Comparison of ENCODE assay signal across 8 cellular contexts in the genomic region with DNA sequence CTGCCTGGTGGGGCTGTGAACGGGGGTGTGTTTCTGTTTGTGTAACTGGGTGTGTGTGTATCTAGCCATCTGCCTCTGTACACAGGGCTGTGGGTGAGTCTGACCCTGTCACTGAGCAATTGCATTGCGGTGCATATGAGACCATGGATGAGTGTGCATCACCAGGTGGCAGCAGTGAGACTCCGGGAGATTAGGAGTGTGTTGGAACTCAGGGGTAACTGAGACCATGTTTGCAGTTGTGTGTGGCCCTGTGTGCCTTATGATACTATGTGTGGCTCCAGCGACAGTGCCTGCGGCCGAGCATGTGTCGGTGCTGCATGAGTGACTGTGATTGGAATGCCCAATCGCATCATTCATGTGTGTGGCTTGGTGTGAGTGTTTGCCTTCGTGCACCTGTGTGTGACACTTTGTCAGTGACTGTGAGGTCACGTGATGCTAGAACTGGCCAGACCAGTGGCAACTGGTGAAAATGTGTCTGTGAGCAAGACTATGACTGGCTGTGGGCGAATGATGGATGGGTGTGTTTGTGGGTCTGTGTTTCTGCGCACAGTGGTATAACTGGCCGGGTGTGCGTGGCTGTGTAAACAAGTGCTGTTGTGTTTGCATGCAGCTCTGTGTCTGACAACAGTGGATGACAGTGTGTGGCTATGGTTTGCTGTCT. TPM values are rescaled to one million over a fixed set of nuclear protein-coding genes. Genes with fewer than 3 reads are reported as not detected.
DNase-seq lines count a peak whose midpoint lies in the region; ATAC-seq and TF ChIP-seq lines count a peak whose summit lies in the region.

No MANE protein-coding gene starts in this region.

- in situ Hi-C loops in brain microvascular endothelial cell (cut with HindIII; ENCODE audit: low pct_ligation_motif_present, low sequenced_read_pairs), result no loop called here

- H3K9me3 ChIP-seq in Karpas-422 (ENCODE audit: low read length), result no peaks in the 10 kb centered on the region

- peaks cover 0 to 3% (median 1%) of the 10 kb centered on the region in 3 donors for H3K27me3 Mint-ChIP-seq in immature natural killer cell (ENCODE audit: low read depth in 3 of 3)

- no peak overlapping the region for H3K4me3 Mint-ChIP-seq in immature natural killer cell

- no peaks in the 10 kb centered on the region for H4K20me1 ChIP-seq in Karpas-422 (ENCODE audit: insufficient read depth, low read depth, low read length)

- TF ChIP-seq CTCF in brain microvascular endothelial cell (IDR thresholded peaks at IDR 0.05; ENCODE audit: low read depth, low read length, missing control alignments), result peak; percentile 85

- no peaks in the 10 kb centered on the region for H3K79me2 ChIP-seq in Karpas-422 (ENCODE audit: low read length)

- no peaks in the 10 kb centered on the region for H3K4me1 ChIP-seq in Karpas-422 (ENCODE audit: low read length)

- H3K36me3 Mint-ChIP-seq in immature natural killer cell, result peaks cover 0 to 9% (median 0%) of the 10 kb centered on the region in 3 donors

- peak overlapping the region; percentile 26 to 79 (median 62) for H3K27ac Mint-ChIP-seq in immature natural killer cell

- no peaks in the 10 kb centered on the region for H3K9me3 Mint-ChIP-seq in immature natural killer cell

- H3K4me1 Mint-ChIP-seq in immature natural killer cell, result peaks cover 8 to 13% of the 10 kb centered on the region in 2 donors

- no peaks in the 10 kb centered on the region for H3K9me2 ChIP-seq in Karpas-422 (replicated peaks; ENCODE audit: insufficient read depth, low read length)

- H3K27ac ChIP-seq in Karpas-422 (ENCODE audit: low read length) (no peak overlapping the region), brain microvascular endothelial cell (no peak overlapping the region), skin epidermis (peak overlapping the region in 11 of 21 experiments; percentile 4 to 69 (median 33))

- H3K27me3 ChIP-seq in Karpas-422 (ENCODE audit: low read length), result no peaks in the 10 kb centered on the region
- no peaks in the 10 kb centered on the region for H3K27me3 ChIP-seq in brain microvascular endothelial cell (replicated peaks)

- no peak overlapping the region for H2AFZ ChIP-seq in Karpas-422 (ENCODE audit: low read length)

- no peak overlapping the region for H3K9ac ChIP-seq in Karpas-422 (ENCODE audit: low read length)

- DNase-seq in AG20443 (ENCODE audit: low spot score) (peak; percentile 74), Karpas-422 (peak; percentile 79), SW480 (ENCODE audit: low spot score) (peak; percentile 85), brain microvascular endothelial cell (peak; percentile 57), immature natural killer cell (peak; percentile 25 to 48 (median 32))

- H3K4me3 ChIP-seq in Karpas-422 (ENCODE audit: low read length) (no peak overlapping the region), brain microvascular endothelial cell (ENCODE audit: low read depth, low read length) (no peak overlapping the region), skin epidermis (no peak overlapping the region)

- no peak overlapping the region for H3K4me2 ChIP-seq in Karpas-422 (ENCODE audit: low read depth, low read length, poor library complexity, severe bottlenecking)

- H3K36me3 ChIP-seq in Karpas-422 (ENCODE audit: insufficient read depth, low read length), result peaks cover 4% of the 10 kb centered on the region; the same call in 1 of the 2 replicates
- H3K36me3 ChIP-seq in brain microvascular endothelial cell (replicated peaks), result peaks cover 7% of the 10 kb centered on the region

- ATAC-seq in GM18511 (IDR thresholded peaks at IDR 0.05; ENCODE audit: unreplicated experiment) (peak; percentile 73), GM21825 (IDR thresholded peaks at IDR 0.05; ENCODE audit: unreplicated experiment) (no peak)

RNA-seq across cellular contexts. Expression of gene VILL, which starts 14.0 kb away (rescaled TPM):
- total RNA-seq in Karpas-422 (2014; rRNA removed; shearing (Covaris generic); ENCODE audit: low replicate concordance), result 9.7 and 19.9 TPM in 2 replicates
- polyA plus RNA-seq in immature natural killer cell, result 10 to 100 TPM; 12.9 to 15.7 (median 14.6) TPM

RNA-seq across cellular contexts. Expression of gene PLCD1, which starts 24.9 kb away (rescaled TPM):
- 0.89 and 2.2 TPM in 2 replicates for total RNA-seq in Karpas-422 (2014; rRNA removed; shearing (Covaris generic); ENCODE audit: low replicate concordance)
- polyA plus RNA-seq in immature natural killer cell, result 10 to 100 TPM; 11.6 to 18.0 (median 12.1) TPM

RNA-seq across cellular contexts. Expression of gene DLEC1, which starts 34.5 kb away (rescaled TPM):
- not detected in 2 replicates for total RNA-seq in Karpas-422 (2014; rRNA removed; shearing (Covaris generic); ENCODE audit: low replicate concordance)
- polyA plus RNA-seq in immature natural killer cell, result 1 to 10 TPM in 1 of 3 donors, under 1 TPM in 2; 0.16 to 2.4 (median 0.84) TPM

Comparison
In these comparisons a context has a peak if more than half of its experiments do, and no peak if none do; other contexts are left out.
1. DNase-seq: peak in every context shown above with its lines; median percentile 85 in SW480; 79 in Karpas-422; 74 in AG20443; 57 in brain microvascular endothelial cell; 32 in immature natural killer cell.
2. H3K27ac ChIP-seq: peak in skin epidermis (11 of 21); none in Karpas-422 (single experiment) and brain microvascular endothelial cell (single experiment).